In genomic region chr9:92711146-92711545, GRCh38 we compare ENCODE assay signal across 16 cellular contexts. TPM values are rescaled to one million over a fixed set of nuclear protein-coding genes. Genes with fewer than 3 reads are reported as not detected.
DNase-seq lines count a peak whose midpoint lies in the region; ATAC-seq, FAIRE-seq and TF ChIP-seq lines count a peak whose summit lies in the region.
"Had no signal": no experiment of that assay in that cellular context is flagged by ENCODE, and none has a peak within 500 bp of the region (broad histone marks: within the 10 kb centered on the region; RNA-seq: fewer than 3 reads in every experiment).

No MANE protein-coding gene starts in this region.

- H3K9me3 Mint-ChIP-seq in CD4-positive, alpha-beta memory T cell, result no peaks in the 10 kb centered on the region
- H3K9me3 Mint-ChIP-seq in natural killer cell, result no peaks in the 10 kb centered on the region

- H3K4me1 Mint-ChIP-seq in CD4-positive, alpha-beta memory T cell, result peaks cover 28 to 35% (median 31%) of the 10 kb centered on the region in 4 donors
- H3K4me1 Mint-ChIP-seq in natural killer cell, result peaks cover 20 to 36% of the 10 kb centered on the region in 2 donors

- H3K27me3 Mint-ChIP-seq in CD4-positive, alpha-beta memory T cell, result no peaks in the 10 kb centered on the region
- H3K27me3 Mint-ChIP-seq in natural killer cell (ENCODE audit: low read depth in 2 of 2), result no peaks in the 10 kb centered on the region

- peak overlapping the region in 6 of 7 donors; percentile 31 to 96 (median 84) for H3K27ac Mint-ChIP-seq in CD4-positive, alpha-beta memory T cell
- H3K27ac Mint-ChIP-seq in natural killer cell, result peak overlapping the region; percentile 82 to 84

- FAIRE-seq in RCC 7860 (lab: Jason Lieb, UNC), result no peak
- FAIRE-seq: endothelial cell of umbilical vein, frontal cortex had no signal

- intact Hi-C loops in CD4-positive, alpha-beta memory T cell (cut with micrococcal nuclease), result no loop called here
- intact Hi-C loops in natural killer cell (cut with micrococcal nuclease), result no loop called here

- CTCF ChIA-PET in CD4-positive, alpha-beta memory T cell (lab: Charles Lee; ENCODE audit: partially characterized antibody), result no interaction called here
- CTCF ChIA-PET in RWPE1 (lab: Yijun Ruan, JAX), result no interaction called here

- H3K27me3 ChIP-seq in CD4-positive, alpha-beta memory T cell (ENCODE audit: insufficient read depth, low read length), result no peaks in the 10 kb centered on the region
- H3K27me3 ChIP-seq: body of pancreas, colonic mucosa had no signal

- no peak overlapping the region for H3K4me3 ChIP-seq in CD4-positive, alpha-beta memory T cell (ENCODE audit: low read length in 2 of 2)
- no peak overlapping the region for H3K4me3 ChIP-seq in astrocyte of the spinal cord (ENCODE audit: low read depth, low read length)
- H3K4me3 ChIP-seq: body of pancreas, colonic mucosa had no signal

- peak overlapping the region in 7 of 8 donors; percentile 1 to 60 (median 57) for H3K4me3 Mint-ChIP-seq in CD4-positive, alpha-beta memory T cell
- H3K4me3 Mint-ChIP-seq in natural killer cell, result no peak overlapping the region

- peaks cover 37 to 52% of the 10 kb centered on the region in 2 donors for H3K36me3 Mint-ChIP-seq in CD4-positive, alpha-beta memory T cell
- peaks cover 6% of the 10 kb centered on the region for H3K36me3 Mint-ChIP-seq in natural killer cell

- TF ChIP-seq CTCF in RWPE1 (conservative IDR thresholded peaks at IDR 0.05; ENCODE audit: low read depth) (no peak), astrocyte of the spinal cord (IDR thresholded peaks at IDR 0.05; ENCODE audit: low read depth, low read length) (no peak), natural killer cell (IDR thresholded peaks at IDR 0.05) (no peak)

- ATAC-seq in natural killer cell, result no peak
- no peak for ATAC-seq in GM21360 (IDR thresholded peaks at IDR 0.05; ENCODE audit: unreplicated experiment)
- ATAC-seq: body of pancreas had no signal

- in situ Hi-C loops in astrocyte of the spinal cord (cut with HindIII; ENCODE audit: low sequenced_read_pairs), result no loop called here

- DNase-seq in CD4-positive, alpha-beta memory T cell, result no peak
- DNase-seq in RWPE1 (ENCODE audit: low spot score) (no peak), astrocyte of the spinal cord (ENCODE audit: low read depth, low spot score) (peak; percentile 8), natural killer cell (no peak), putamen (ENCODE audit: low spot score) (no peak), RCC 7860 (ENCODE audit: low spot score) (no peak), HT-29 (ENCODE audit: low spot score) (no peak)
- DNase-seq: AML-193, body of pancreas, colonic mucosa, NCI-H1092, NCI-H2081 treated with DMSO at 0.1 percent for 48 hours, RPMI8226 had no signal

- no peak overlapping the region for H3K27ac ChIP-seq in CD4-positive, alpha-beta memory T cell (ENCODE audit: low read depth, low read length)
- peak overlapping the region; percentile 67 for H3K27ac ChIP-seq in RWPE1
- H3K27ac ChIP-seq: body of pancreas, colonic mucosa had no signal

- POLR2A ChIA-PET in CD4-positive, alpha-beta memory T cell (lab: Charles Lee; ENCODE audit: partially characterized antibody), result no interaction called here
- POLR2A ChIA-PET in RWPE1 (lab: Yijun Ruan, JAX; ENCODE audit: low non-redundant PET), result no interaction called here

- no peaks in the 10 kb centered on the region for H3K9me3 ChIP-seq in CD4-positive, alpha-beta memory T cell (ENCODE audit: control insufficient read depth in 1 of 2, low read length in 2 of 2)
- H3K9me3 ChIP-seq: body of pancreas, colonic mucosa had no signal

- peaks cover 23% of the 10 kb centered on the region for H3K36me3 ChIP-seq in CD4-positive, alpha-beta memory T cell (ENCODE audit: insufficient read depth, low read length)

- peaks cover 30% of the 10 kb centered on the region for H3K4me1 ChIP-seq in CD4-positive, alpha-beta memory T cell (ENCODE audit: insufficient read depth, low read length)
- H3K4me1 ChIP-seq: body of pancreas had no signal

RNA-seq across cellular contexts. Expression of gene IPPK, which starts 41.2 kb away (rescaled TPM):
- total RNA-seq in CD4-positive, alpha-beta memory T cell, result 1 to 10 TPM; 7.2 to 7.9 TPM
- 1 to 10 TPM; 6.3 to 7.5 TPM for polyA plus RNA-seq in CD4-positive, alpha-beta memory T cell
- total RNA-seq in natural killer cell, result 1 to 10 TPM; 4.9 to 9.2 (median 6.7) TPM
- 16.5 and 20.4 TPM in 2 replicates for total RNA-seq in HT-29 (2014; rRNA removed; shearing (Covaris generic))

RNA-seq across cellular contexts. Expression of gene BICD2, which starts 53.5 kb away (rescaled TPM):
- 10 to 100 TPM; 33.4 to 34.2 TPM for total RNA-seq in CD4-positive, alpha-beta memory T cell
- 10 to 100 TPM in 1 of 2 donors, 1 to 10 TPM in 1; 3.8 to 20.1 TPM for polyA plus RNA-seq in CD4-positive, alpha-beta memory T cell
- 10 to 100 TPM; 27.0 to 39.7 (median 39.7) TPM for total RNA-seq in natural killer cell
- 24.4 and 24.9 TPM in 2 replicates for total RNA-seq in HT-29 (2014; rRNA removed; shearing (Covaris generic))
